Comparison of ENCODE assay signal across 9 cellular contexts in the genomic region with DNA sequence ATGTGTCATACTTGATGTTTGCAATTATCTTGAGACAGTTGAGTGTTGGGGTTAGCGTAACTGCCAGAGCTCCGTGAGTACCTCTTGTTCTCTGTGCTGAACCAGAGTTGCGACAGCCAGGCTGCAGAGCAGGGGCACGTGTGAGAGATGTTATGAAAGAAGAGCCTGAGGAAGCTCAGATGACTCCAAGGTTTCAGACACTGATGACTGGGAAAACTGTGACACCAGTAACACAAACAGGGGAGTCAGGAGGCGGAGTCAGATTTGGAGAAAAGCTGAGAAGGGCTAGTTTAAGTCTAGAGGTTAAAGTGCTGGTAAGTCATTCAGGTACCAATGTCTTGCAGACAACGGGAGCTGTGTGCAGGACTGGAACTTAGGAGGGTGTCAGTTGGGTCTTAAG. TPM values are rescaled to one million over a fixed set of nuclear protein-coding genes. Genes with fewer than 3 reads are reported as not detected.
DNase-seq lines count a peak whose midpoint lies in the region; ATAC-seq, FAIRE-seq and TF ChIP-seq lines count a peak whose summit lies in the region.
"Had no signal": no experiment of that assay in that cellular context is flagged by ENCODE, and none has a peak within 500 bp of the region (broad histone marks: within the 10 kb centered on the region; RNA-seq: fewer than 3 reads in every experiment).

No MANE protein-coding gene starts in this region.

- peak; percentile 10 for DNase-seq in H7
- DNase-seq in activated T-helper 1 cell treated with anti-CD3 and anti-CD28 coated beads, Interleukin-12 subunit alpha, Interleukin-12 subunit beta, Interleukin-2, Interleukin-4 antibody, amounts not matched to agents 30 ng/mL and 10 ng/mL and 1 ng/mL, durations not matched to agents 14 hours and 24 hours and 36 hours (ENCODE audit: low spot score) = no peak
- peak; percentile 75 for DNase-seq in left cardiac atrium
- peak; percentile 89 to 96 for DNase-seq in gastrocnemius medialis
- no peak for DNase-seq in NCI-H1436 treated with DMSO at 0.1 percent for 48 hours (lab: John Stamatoyannopoulos, UW)
- DNase-seq in stimulated activated CD4-positive, alpha-beta T cell treated with anti-CD3 and anti-CD28 coated beads, Interleukin-2, amount 100 ng/mL, for 24 hours = no peak
- no peak for DNase-seq in frontal cortex (ENCODE audit: low spot score in 2 of 2)
- no peak for DNase-seq in erythroblast (lab: John Stamatoyannopoulos, UW)
- DNase-seq: SHP77 had no signal

- no peaks in the 10 kb centered on the region for H3K27me3 ChIP-seq in H7 (ENCODE audit: control insufficient read depth, insufficient read depth, low read length)
- no peaks in the 10 kb centered on the region for H3K27me3 ChIP-seq in gastrocnemius medialis

- no peak for FAIRE-seq in frontal cortex (lab: Jason Lieb, UNC)

- peak overlapping the region; percentile 76 to 90 (median 82) for H3K27ac ChIP-seq in gastrocnemius medialis

- TF ChIP-seq POLR2A in gastrocnemius medialis (IDR thresholded peaks at IDR 0.05) (peak; percentile 52 to 77), erythroblast (IDR thresholded peaks at IDR 0.05; ENCODE audit: low read length) (no peak)

- ATAC-seq in left cardiac atrium (peak; percentile 96 to 97), gastrocnemius medialis (peak; percentile 97 to 98)

- no peaks in the 10 kb centered on the region for H3K9me3 Mint-ChIP-seq in activated T-helper 1 cell treated with anti-CD3 and anti-CD28 coated beads, Interleukin-12 subunit alpha, Interleukin-12 subunit beta, Interleukin-2, Interleukin-4 antibody, amounts not matched to agents 30 ng/mL and 10 ng/mL and 1 ng/mL, durations not matched to agents 14 hours and 24 hours and 36 hours

- peaks cover 51% of the 10 kb centered on the region for H3K36me3 Mint-ChIP-seq in activated T-helper 1 cell treated with anti-CD3 and anti-CD28 coated beads, Interleukin-12 subunit alpha, Interleukin-12 subunit beta, Interleukin-2, Interleukin-4 antibody, amounts not matched to agents 30 ng/mL and 10 ng/mL and 1 ng/mL, durations not matched to agents 14 hours and 24 hours and 36 hours (ENCODE audit: low read depth)

- no peaks in the 10 kb centered on the region for H3K27me3 Mint-ChIP-seq in activated T-helper 1 cell treated with anti-CD3 and anti-CD28 coated beads, Interleukin-12 subunit alpha, Interleukin-12 subunit beta, Interleukin-2, Interleukin-4 antibody, amounts not matched to agents 30 ng/mL and 10 ng/mL and 1 ng/mL, durations not matched to agents 14 hours and 24 hours and 36 hours (ENCODE audit: insufficient read depth)

- in situ Hi-C loops in gastrocnemius medialis (cut with MboI; ENCODE audit: low sequenced_read_pairs in 4 of 4) = no loop called here

- H3K27ac Mint-ChIP-seq in activated T-helper 1 cell treated with anti-CD3 and anti-CD28 coated beads, Interleukin-12 subunit alpha, Interleukin-12 subunit beta, Interleukin-2, Interleukin-4 antibody, amounts not matched to agents 30 ng/mL and 10 ng/mL and 1 ng/mL, durations not matched to agents 14 hours and 24 hours and 36 hours = peak overlapping the region; percentile 44

- intact Hi-C loops in activated T-helper 1 cell treated with anti-CD3 and anti-CD28 coated beads, Interleukin-12 subunit alpha, Interleukin-12 subunit beta, Interleukin-2, Interleukin-4 antibody, amounts not matched to agents 30 ng/mL and 10 ng/mL and 1 ng/mL, durations not matched to agents 14 hours and 24 hours and 36 hours (cut with micrococcal nuclease) = loop anchor here (5.0 kb wide), 1 partner anchor 40 kb away; no protein-coding TSS in a partner anchor
- intact Hi-C loops in left cardiac atrium (cut with DNase I) (no loop called here), gastrocnemius medialis (cut with DNase I; ENCODE audit: low total_unique reads) (loop anchor here (2.0 kb wide), 2 partner anchors 45 to 111 kb away; a partner anchor contains a TSS)

- H3K4me1 ChIP-seq in gastrocnemius medialis = peaks cover 0 to 24% of the 10 kb centered on the region in 2 donors

- H3K4me3 ChIP-seq in H7 (ENCODE audit: insufficient read depth, low read depth, low read length) (no peak overlapping the region), gastrocnemius medialis (peak overlapping the region in 1 of 4 donors; percentile 22)

- H3K36me3 ChIP-seq in H7 (replicated peaks; ENCODE audit: control insufficient read depth, insufficient read depth, low read length) (peaks cover 8% of the 10 kb centered on the region), gastrocnemius medialis (no peaks in the 10 kb centered on the region)

- H3K4me3 Mint-ChIP-seq in activated T-helper 1 cell treated with anti-CD3 and anti-CD28 coated beads, Interleukin-12 subunit alpha, Interleukin-12 subunit beta, Interleukin-2, Interleukin-4 antibody, amounts not matched to agents 30 ng/mL and 10 ng/mL and 1 ng/mL, durations not matched to agents 14 hours and 24 hours and 36 hours = no peak overlapping the region

- no peak for TF ChIP-seq CTCF in gastrocnemius medialis (IDR thresholded peaks at IDR 0.05 in 4 of 5, conservative IDR thresholded peaks at IDR 0.05 in 1 of 5)

- H3K9me3 ChIP-seq in gastrocnemius medialis = no peaks in the 10 kb centered on the region

- H3K4me1 Mint-ChIP-seq in activated T-helper 1 cell treated with anti-CD3 and anti-CD28 coated beads, Interleukin-12 subunit alpha, Interleukin-12 subunit beta, Interleukin-2, Interleukin-4 antibody, amounts not matched to agents 30 ng/mL and 10 ng/mL and 1 ng/mL, durations not matched to agents 14 hours and 24 hours and 36 hours (ENCODE audit: low read depth) = peaks cover 31% of the 10 kb centered on the region

RNA-seq across cellular contexts. Expression of a gene that starts 45.0 kb away (rescaled TPM):
- 29.7 and 36.4 TPM in 2 replicates for total RNA-seq in H7 (2014; rRNA removed; shearing (Covaris generic))
- total RNA-seq in activated T-helper 1 cell treated with anti-CD3 and anti-CD28 coated beads, Interleukin-12 subunit alpha, Interleukin-12 subunit beta, Interleukin-2, Interleukin-4 antibody, amounts not matched to agents 30 ng/mL and 10 ng/mL and 1 ng/mL, durations not matched to agents 14 hours and 24 hours and 36 hours = 64.3 and 65.1 TPM in 2 replicates
- total RNA-seq in left cardiac atrium (10 to 100 TPM; 13.8 to 14.9 TPM), gastrocnemius medialis (10 to 100 TPM; 11.6 to 18.2 (median 14.5) TPM), frontal cortex (3.3 TPM)

Comparison
In these comparisons a context has a peak if more than half of its experiments do, and no peak if none do; other contexts are left out.
1. DNase-seq: peak in H7 (single experiment), left cardiac atrium (single experiment) and gastrocnemius medialis (2 of 2); none in activated T-helper 1 cell treated with anti-CD3 and anti-CD28 coated beads, Interleukin-12 subunit alpha, Interleukin-12 subunit beta, Interleukin-2, Interleukin-4 antibody, amounts not matched to agents 30 ng/mL and 10 ng/mL and 1 ng/mL, durations not matched to agents 14 hours and 24 hours and 36 hours (single experiment), NCI-H1436 treated with DMSO at 0.1 percent for 48 hours (single experiment), stimulated activated CD4-positive, alpha-beta T cell treated with anti-CD3 and anti-CD28 coated beads, Interleukin-2, amount 100 ng/mL, for 24 hours (0 of 2), frontal cortex (0 of 2) and erythroblast (0 of 2).
2. intact Hi-C loops: an anchor here in activated T-helper 1 cell treated with anti-CD3 and anti-CD28 coated beads, Interleukin-12 subunit alpha, Interleukin-12 subunit beta, Interleukin-2, Interleukin-4 antibody, amounts not matched to agents 30 ng/mL and 10 ng/mL and 1 ng/mL, durations not matched to agents 14 hours and 24 hours and 36 hours (5.0 kb wide) and gastrocnemius medialis (2.0 kb wide); none called in left cardiac atrium.